In genomic region chr1:154624756-154625643, GRCh38 we compare ENCODE assay signal across 13 cellular contexts. TPM values are rescaled to one million over a fixed set of nuclear protein-coding genes. Genes with fewer than 3 reads are reported as not detected.
DNase-seq lines count a peak whose midpoint lies in the region; ATAC-seq and TF ChIP-seq lines count a peak whose summit lies in the region.
"Had no signal": no experiment of that assay in that cellular context is flagged by ENCODE, and none has a peak within 500 bp of the region (broad histone marks: within the 10 kb centered on the region; RNA-seq: fewer than 3 reads in every experiment).

No MANE protein-coding gene starts in this region.

- no peak for ATAC-seq in activated CD8-positive, alpha-beta T cell treated with anti-CD3 and anti-CD28 coated beads, Interleukin-2, amount 10 ng/mL, durations not matched to agents 7 days and 5 days
- ATAC-seq: right lobe of liver had no signal

- no peak overlapping the region for H3K27ac ChIP-seq in WERI-Rb-1
- H3K27ac ChIP-seq: epithelial cell of prostate, right lobe of liver had no signal

- POLR2A ChIA-PET in AG04449 (lab: Yijun Ruan, JAX): interaction anchor here (1.4 kb wide), 1 partner anchor 16 kb away, joined by 3 read pairs; no protein-coding TSS in a partner anchor
- POLR2A ChIA-PET in activated CD8-positive, alpha-beta T cell treated with anti-CD3 and anti-CD28 coated beads, Interleukin-2, amount 10 ng/mL, durations not matched to agents 7 days and 5 days (lab: Charles Lee): interaction anchor here (2.6 kb wide), 1 partner anchor 16 kb away, joined by 31 read pairs; the partner anchor contains the start of gene ADAR

- DNase-seq in AG04449 (ENCODE audit: low read depth, low spot score): peak; percentile 78
- DNase-seq in GM03348 (ENCODE audit: low spot score): peak; percentile 71
- no peak for DNase-seq in activated CD8-positive, alpha-beta T cell treated with anti-CD3 and anti-CD28 coated beads, Interleukin-2, amount 10 ng/mL, durations not matched to agents 7 days and 5 days
- peak; percentile 56 for DNase-seq in glomerular visceral epithelial cell (ENCODE audit: extremely low spot score)
- DNase-seq in T-helper 1 cell: no peak
- no peak for DNase-seq in occipital lobe (lab: John Stamatoyannopoulos, UW)
- DNase-seq in WERI-Rb-1: no peak
- DNase-seq in NCI-H345 (lab: John Stamatoyannopoulos, UW): no peak
- DNase-seq: activated effector memory CD4-positive, alpha-beta T cell treated with anti-CD3 and anti-CD28 coated beads, Interleukin-2, amount 50 U/mL, for 16 hours; NCI-H69; right lobe of liver had no signal

- peaks cover 37% of the 10 kb centered on the region for H3K36me3 Mint-ChIP-seq in activated CD8-positive, alpha-beta T cell treated with anti-CD3 and anti-CD28 coated beads, Interleukin-2, amount 10 ng/mL, durations not matched to agents 7 days and 5 days (ENCODE audit: low read depth)

- H3K4me3 ChIP-seq in AG04449 (ENCODE audit: low read depth, low read length) (no peak overlapping the region), WERI-Rb-1 (ENCODE audit: low read depth, low read length) (no peak overlapping the region)
- H3K4me3 ChIP-seq: right lobe of liver had no signal

- peaks cover 47% of the 10 kb centered on the region for H3K4me1 Mint-ChIP-seq in activated CD8-positive, alpha-beta T cell treated with anti-CD3 and anti-CD28 coated beads, Interleukin-2, amount 10 ng/mL, durations not matched to agents 7 days and 5 days (ENCODE audit: low read depth)

- no peak overlapping the region for H3K4me3 Mint-ChIP-seq in activated CD8-positive, alpha-beta T cell treated with anti-CD3 and anti-CD28 coated beads, Interleukin-2, amount 10 ng/mL, durations not matched to agents 7 days and 5 days

- TF ChIP-seq CTCF in AG04449 (IDR thresholded peaks at IDR 0.05; ENCODE audit: insufficient read depth, low read length, missing control alignments): no peak
- no peak for TF ChIP-seq CTCF in WERI-Rb-1 (IDR thresholded peaks at IDR 0.05; ENCODE audit: low read depth, low read length)

- H3K9me3 ChIP-seq in WERI-Rb-1 (ENCODE audit: severe bottlenecking): peaks cover 13% of the 10 kb centered on the region

- H3K9me3 Mint-ChIP-seq in activated CD8-positive, alpha-beta T cell treated with anti-CD3 and anti-CD28 coated beads, Interleukin-2, amount 10 ng/mL, durations not matched to agents 7 days and 5 days (ENCODE audit: insufficient read depth): peaks cover 13% of the 10 kb centered on the region

- H3K27ac Mint-ChIP-seq in activated CD8-positive, alpha-beta T cell treated with anti-CD3 and anti-CD28 coated beads, Interleukin-2, amount 10 ng/mL, durations not matched to agents 7 days and 5 days: peak overlapping the region; percentile 60

- CTCF ChIA-PET in AG04449 (lab: Yijun Ruan, JAX): interaction anchor here (1.4 to 2.9 kb wide), 3 partner anchors 14 to 65 kb away, joined by 4 to 17 read pairs (median 5); no protein-coding TSS in a partner anchor
- CTCF ChIA-PET in activated CD8-positive, alpha-beta T cell treated with anti-CD3 and anti-CD28 coated beads, Interleukin-2, amount 10 ng/mL, durations not matched to agents 7 days and 5 days (lab: Charles Lee): interaction anchor here (1.0 to 1.3 kb wide), 3 partner anchors 18 to 66 kb away, joined by 3 to 6 read pairs (median 5); no protein-coding TSS in a partner anchor

- no peaks in the 10 kb centered on the region for H3K27me3 ChIP-seq in WERI-Rb-1 (ENCODE audit: insufficient read depth, low read depth, severe bottlenecking)
- H3K27me3 ChIP-seq: right lobe of liver had no signal

- H3K27me3 Mint-ChIP-seq in activated CD8-positive, alpha-beta T cell treated with anti-CD3 and anti-CD28 coated beads, Interleukin-2, amount 10 ng/mL, durations not matched to agents 7 days and 5 days (ENCODE audit: low read depth): no peaks in the 10 kb centered on the region

- peaks cover 30% of the 10 kb centered on the region for H3K36me3 ChIP-seq in WERI-Rb-1

RNA-seq across cellular contexts. Expression of gene ADAR, which starts 17.0 kb away (rescaled TPM):
- total RNA-seq in activated CD8-positive, alpha-beta T cell treated with anti-CD3 and anti-CD28 coated beads, Interleukin-2, amount 10 ng/mL, durations not matched to agents 7 days and 5 days: 100 to 1,000 TPM; 314 to 317 TPM
- total RNA-seq in occipital lobe: 59.1 TPM

RNA-seq across cellular contexts. Expression of gene CHRNB2, which starts 57.4 kb away (rescaled TPM):
- not detected for total RNA-seq in activated CD8-positive, alpha-beta T cell treated with anti-CD3 and anti-CD28 coated beads, Interleukin-2, amount 10 ng/mL, durations not matched to agents 7 days and 5 days
- total RNA-seq in occipital lobe: 20.4 TPM
- total RNA-seq: T-helper 1 cell treated with Interleukin-12 subunit alpha and Interleukin-12 subunit beta and Interleukin-4 antibody, amounts not matched to agents 30 ng/mL and 1 ng/mL, for 36 hours had no signal

Comparison
In these comparisons a context has a peak if more than half of its experiments do, and no peak if none do; other contexts are left out.
1. DNase-seq: peak in AG04449 (single experiment), GM03348 (single experiment) and glomerular visceral epithelial cell (single experiment); none in activated CD8-positive, alpha-beta T cell treated with anti-CD3 and anti-CD28 coated beads, Interleukin-2, amount 10 ng/mL, durations not matched to agents 7 days and 5 days (single experiment), T-helper 1 cell (0 of 5), occipital lobe (single experiment), WERI-Rb-1 (single experiment) and NCI-H345 (single experiment).
2. RNA of gene CHRNB2, which starts 57.4 kb away (total RNA-seq): 20.4 TPM in occipital lobe (single experiment); not detected in activated CD8-positive, alpha-beta T cell treated with anti-CD3 and anti-CD28 coated beads, Interleukin-2, amount 10 ng/mL, durations not matched to agents 7 days and 5 days; every median in the first group is over 10 times any median in the second.